In the genomic region with DNA sequence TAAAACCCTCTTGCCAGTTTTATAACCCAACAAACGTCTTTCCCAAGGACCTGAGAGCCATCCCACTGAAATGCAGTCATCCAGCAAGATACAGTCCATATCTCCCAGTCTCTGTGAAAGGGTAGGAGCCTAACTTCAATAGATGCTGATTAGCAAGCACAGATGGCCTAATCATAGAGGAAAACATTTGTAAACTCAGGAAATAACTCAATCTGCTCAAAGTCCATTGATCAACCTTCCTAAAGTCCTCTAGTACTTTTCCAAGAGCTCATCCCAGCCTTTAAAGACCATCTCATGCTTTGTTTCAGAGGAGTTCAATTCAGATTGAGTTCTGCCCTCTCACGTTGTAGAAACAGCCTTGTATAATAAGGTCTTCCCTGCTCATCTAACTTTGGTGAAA, we compare ENCODE assay signal across 29 cellular contexts.
A peak's percentile ranks its signal among the peaks of the same experiment; 100 is the strongest.
DNase-seq lines count a peak whose midpoint lies in the region; ATAC-seq, FAIRE-seq and TF ChIP-seq lines count a peak whose summit lies in the region.
"Had no signal": no experiment of that assay in that cellular context is flagged by ENCODE, and none has a peak within 500 bp of the region (broad histone marks: within the 10 kb centered on the region; RNA-seq: fewer than 3 reads in every experiment).

No MANE protein-coding gene starts in this region.

- no peak overlapping the region for H3K4me3 ChIP-seq in GM23338
- H3K4me3 ChIP-seq in H1 (ENCODE audit: extremely low read depth in 1 of 4, insufficient read depth in 2 of 4, low read depth in 3 of 4, low read length in 4 of 4) = no peak overlapping the region
- H3K4me3 ChIP-seq in mesendoderm (ENCODE audit: low read length) = no peak overlapping the region
- H3K4me3 ChIP-seq in HAP-1 = no peak overlapping the region
- H3K4me3 ChIP-seq: BLaER1, GM12878 had no signal

- FAIRE-seq in H1 (lab: Jason Lieb, UNC) = peak; percentile 24
- FAIRE-seq: A204.1, GM12878, GM12892, GM18507, GM19239 had no signal

- no peaks in the 10 kb centered on the region for H3K9me3 Mint-ChIP-seq in GM23338

- H3K9ac ChIP-seq in H1 (replicated peaks in 1 of 4; ENCODE audit: extremely low read depth in 1 of 4, low read depth in 3 of 4, low read length in 3 of 4) = no peak overlapping the region
- no peak overlapping the region for H3K9ac ChIP-seq in mesendoderm (ENCODE audit: low read length)
- H3K9ac ChIP-seq: BLaER1 had no signal

- no peaks in the 10 kb centered on the region for H3F3A ChIP-seq in GM23338 (replicated peaks; ENCODE audit: low read depth)

- no peak overlapping the region for H3K14ac ChIP-seq in H1 (ENCODE audit: insufficient read length)

- peaks cover 3% of the 10 kb centered on the region; the same call in 1 of the 2 replicates for H3K4me1 ChIP-seq in GM23338 (ENCODE audit: insufficient read depth)
- H3K4me1 ChIP-seq in H1 (replicated peaks in 1 of 4; ENCODE audit: control insufficient read depth in 3 of 4, insufficient read depth in 4 of 4, low read length in 3 of 4) = no peaks in the 10 kb centered on the region; a peak in 1 of 7 replicates
- no peaks in the 10 kb centered on the region for H3K4me1 ChIP-seq in mesendoderm (ENCODE audit: control insufficient read depth, low read depth, low read length)
- no peaks in the 10 kb centered on the region for H3K4me1 ChIP-seq in HAP-1
- H3K4me1 ChIP-seq: BE2C, BLaER1 had no signal

- H3K79me2 ChIP-seq in GM23338 (replicated peaks; ENCODE audit: insufficient read depth) = no peaks in the 10 kb centered on the region
- H3K79me2 ChIP-seq in H1 (ENCODE audit: control insufficient read depth in 1 of 2, insufficient read depth in 2 of 2, low read length in 2 of 2) = no peaks in the 10 kb centered on the region
- no peaks in the 10 kb centered on the region for H3K79me2 ChIP-seq in mesendoderm (ENCODE audit: control insufficient read depth, insufficient read depth, low read length)

- H3K27me3 ChIP-seq in GM23338 (ENCODE audit: insufficient read depth) (no peaks in the 10 kb centered on the region), H1 (replicated peaks in 1 of 4; ENCODE audit: control insufficient read depth in 3 of 4, extremely low read depth in 1 of 4, insufficient read depth in 3 of 4, low read length in 3 of 4) (no peaks in the 10 kb centered on the region), mesendoderm (ENCODE audit: insufficient read depth, low read length, poor library complexity) (no peaks in the 10 kb centered on the region), HAP-1 (ENCODE audit: low read depth) (no peaks in the 10 kb centered on the region)
- H3K27me3 ChIP-seq: BE2C, BLaER1 had no signal

- no peak overlapping the region for H3K27ac Mint-ChIP-seq in GM23338
- H3K27ac Mint-ChIP-seq: CD14-positive monocyte; CD4-positive, alpha-beta memory T cell; CD4-positive, CD25-positive, alpha-beta regulatory T cell; CD8-positive, alpha-beta memory T cell had no signal

- no peaks in the 10 kb centered on the region for H4K20me1 ChIP-seq in GM23338 (replicated peaks; ENCODE audit: insufficient read depth)
- no peaks in the 10 kb centered on the region for H4K20me1 ChIP-seq in H1 (replicated peaks in 1 of 2; ENCODE audit: control insufficient read depth in 1 of 2, insufficient read depth in 2 of 2, low read length in 2 of 2)
- H4K20me1 ChIP-seq: BLaER1 had no signal

- H3K36me3 ChIP-seq in GM23338 (ENCODE audit: insufficient read depth) (no peaks in the 10 kb centered on the region), H1 (ENCODE audit: control insufficient read depth in 2 of 4, insufficient read depth in 4 of 4, low read length in 3 of 4) (no peaks in the 10 kb centered on the region), mesendoderm (ENCODE audit: control insufficient read depth, insufficient read depth, low read length) (no peaks in the 10 kb centered on the region), HAP-1 (replicated peaks) (no peaks in the 10 kb centered on the region)
- H3K36me3 ChIP-seq: BE2C, BLaER1 had no signal

- H3K23me2 ChIP-seq in H1 (ENCODE audit: low read depth, low read length) = no peaks in the 10 kb centered on the region

- no peak overlapping the region for H2BK12ac ChIP-seq in H1 (ENCODE audit: low read depth, low read length)

- H3K4me3 Mint-ChIP-seq in GM23338 = no peak overlapping the region
- H3K4me3 Mint-ChIP-seq: CD14-positive monocyte; CD4-positive, alpha-beta memory T cell; CD4-positive, CD25-positive, alpha-beta regulatory T cell; CD8-positive, alpha-beta memory T cell had no signal

- DNase-seq in GM23338 (ENCODE audit: low spot score) = no peak
- no peak for DNase-seq in H1 (ENCODE audit: low read depth in 1 of 2, low spot score in 2 of 2)
- no peak for DNase-seq in left lobe of liver (ENCODE audit: low spot score)
- DNase-seq in mesendoderm = peak; percentile 8
- no peak for DNase-seq in germinal center (ENCODE audit: low spot score)
- DNase-seq in HAP-1 (ENCODE audit: low spot score in 2 of 2) = no peak
- DNase-seq: 8988T; ACHN; BE2C; C1 segment of cervical spinal cord; CD4-positive, alpha-beta memory T cell; CD4-positive, CD25-positive, alpha-beta regulatory T cell; CD8-positive, alpha-beta memory T cell; COR-L47; DMS 273 treated with DMSO at 0.1 percent for 48 hours; DMS153; DMS53; DMS79; DND-41; EL; GDM1 had no signal

- WGBS in H1 (ENCODE audit: extremely low coverage in 1 of 2, insufficient coverage in 1 of 2, insufficient read length in 1 of 2, insufficient replicate concordance in 2 of 2, low coverage in 1 of 2, low lambda C conversion rate in 2 of 2, missing lambda C conversion rate in 1 of 2), 2 experiments = 89% methylated on average over 2 of the region's 2 CpGs; no CpG with 5 or more reads in 1 of the 2 experiments
- WGBS in mesendoderm (ENCODE audit: extremely low coverage, insufficient coverage, low lambda C conversion rate) = no CpG with 5 or more reads among the region's 2 CpGs

- H3K18ac ChIP-seq in H1 (ENCODE audit: extremely low read depth, low read length) (no peak overlapping the region), mesendoderm (ENCODE audit: low read length) (no peak overlapping the region)

- H3K4me1 Mint-ChIP-seq in GM23338 = peaks cover 3% of the 10 kb centered on the region; the same call in 2 of the 3 replicates
- H3K4me1 Mint-ChIP-seq: CD14-positive monocyte; CD4-positive, alpha-beta memory T cell; CD4-positive, CD25-positive, alpha-beta regulatory T cell; CD8-positive, alpha-beta memory T cell had no signal

- H3K4ac ChIP-seq in H1 (replicated peaks; ENCODE audit: insufficient read length, low read depth, low read length) (no peak overlapping the region), mesendoderm (ENCODE audit: low read depth, low read length) (no peak overlapping the region)

- no peak overlapping the region for H2BK20ac ChIP-seq in H1 (ENCODE audit: low read length)

- peaks cover 4% of the 10 kb centered on the region for H3K27me3 Mint-ChIP-seq in GM23338 (ENCODE audit: insufficient read depth, low read depth, poor library complexity)
- H3K27me3 Mint-ChIP-seq: CD4-positive, alpha-beta memory T cell; CD4-positive, CD25-positive, alpha-beta regulatory T cell; CD8-positive, alpha-beta memory T cell had no signal

- peak overlapping the region; percentile 77; the same call in 1 of the 2 replicates for H2AFZ ChIP-seq in GM23338
- H2AFZ ChIP-seq in H1 (ENCODE audit: low read length) = no peak overlapping the region

- H4K8ac ChIP-seq in H1 (ENCODE audit: extremely low read depth, insufficient read depth, low read length) = no peak overlapping the region
- H4K8ac ChIP-seq in mesendoderm (ENCODE audit: low read depth, low read length) = no peak overlapping the region

- H2AK5ac ChIP-seq in H1 (ENCODE audit: low read depth, low read length) (no peak overlapping the region), mesendoderm (ENCODE audit: low read length) (no peak overlapping the region)

- H3K56ac ChIP-seq in H1 (replicated peaks; ENCODE audit: insufficient read length, low read depth, low read length) = no peak overlapping the region
- H3K56ac ChIP-seq in mesendoderm (ENCODE audit: low read length) = no peak overlapping the region

- H4K91ac ChIP-seq in H1 (replicated peaks; ENCODE audit: insufficient read length, low read length) = no peak overlapping the region

- TF ChIP-seq CTCF in GM23338 (conservative IDR thresholded peaks at IDR 0.05; ENCODE audit: low read depth in 2 of 2) (no peak), H1 (IDR thresholded peaks at IDR 0.05; ENCODE audit: control extremely low read depth in 1 of 3, insufficient read depth in 1 of 3, low read depth in 1 of 3, low read length in 3 of 3) (no peak)

- no peak for TF ChIP-seq RAD21 in H1 (IDR thresholded peaks at IDR 0.05 in 1 of 2, conservative IDR thresholded peaks at IDR 0.05 in 1 of 2; ENCODE audit: low read depth in 2 of 2, low read length in 2 of 2)

- H3K9me3 ChIP-seq in H1 (ENCODE audit: insufficient read depth in 2 of 2, low read depth in 1 of 2, low read length in 1 of 2) = no peaks in the 10 kb centered on the region
- no peaks in the 10 kb centered on the region; the same call in 1 of the 2 replicates for H3K9me3 ChIP-seq in HAP-1
- H3K9me3 ChIP-seq: BE2C, BLaER1 had no signal

- H3K23ac ChIP-seq in H1 (ENCODE audit: insufficient read length) = no peak overlapping the region
- no peak overlapping the region for H3K23ac ChIP-seq in mesendoderm (ENCODE audit: low read length)

- TF ChIP-seq POLR2A in H1 (IDR thresholded peaks at IDR 0.05; ENCODE audit: control extremely low read depth in 1 of 2, low read depth in 2 of 2, low read length in 2 of 2) = no peak

- H3K4me2 ChIP-seq in GM23338 (no peak overlapping the region), H1 (ENCODE audit: insufficient read depth in 1 of 2, low read depth in 2 of 2, low read length in 2 of 2) (no peak overlapping the region), mesendoderm (ENCODE audit: low read length) (no peak overlapping the region)
- H3K4me2 ChIP-seq: BLaER1 had no signal

- no peak for TF ChIP-seq EP300 in H1 (IDR thresholded peaks at IDR 0.05; ENCODE audit: borderline replicate concordance in 1 of 2, low read depth in 2 of 2, low read length in 2 of 2)

- H3K27ac ChIP-seq in GM23338 (ENCODE audit: low read depth) = no peak overlapping the region
- H3K27ac ChIP-seq in H1 (ENCODE audit: low read depth, low read length) = no peak overlapping the region
- H3K27ac ChIP-seq in mesendoderm (ENCODE audit: low read depth, low read length) = no peak overlapping the region
- H3K27ac ChIP-seq: BLaER1 had no signal

- no peaks in the 10 kb centered on the region for H3K9me2 ChIP-seq in GM23338 (ENCODE audit: insufficient read depth)

- H2BK15ac ChIP-seq in H1 (ENCODE audit: low read length) (no peak overlapping the region), mesendoderm (replicated peaks; ENCODE audit: low read depth) (no peak overlapping the region)

- ATAC-seq in GM23338 = no peak
- peak; percentile 74 for ATAC-seq in left lobe of liver
- no peak for ATAC-seq in GM21528 (IDR thresholded peaks at IDR 0.05; ENCODE audit: low FRiP score, unreplicated experiment)
- ATAC-seq: GM12878 had no signal

- H2BK120ac ChIP-seq in H1 (replicated peaks; ENCODE audit: low read depth, low read length) = no peak overlapping the region
- H2BK120ac ChIP-seq in mesendoderm (ENCODE audit: low read depth, low read length) = no peak overlapping the region

- in situ Hi-C loops in HAP-1 (cut with MboI; ENCODE audit: low sequenced_read_pairs) = no loop called here

- POLR2A ChIA-PET in H1 (lab: Charles Lee; ENCODE audit: partially characterized antibody) = no interaction called here

- CTCF ChIA-PET in H1 (lab: Charles Lee; ENCODE audit: partially characterized antibody) = no interaction called here

- H3K36me3 Mint-ChIP-seq in GM23338 (ENCODE audit: low read depth) = peaks cover 8% of the 10 kb centered on the region; the same call in 2 of the 3 replicates
- H3K36me3 Mint-ChIP-seq: CD14-positive monocyte; CD4-positive, alpha-beta memory T cell; CD4-positive, CD25-positive, alpha-beta regulatory T cell; CD8-positive, alpha-beta memory T cell had no signal

- H4K5ac ChIP-seq in H1 (ENCODE audit: insufficient read length, low read depth, low read length) = no peak overlapping the region
- H4K5ac ChIP-seq in mesendoderm (ENCODE audit: low read length) = no peak overlapping the region

- no peak overlapping the region for H2BK5ac ChIP-seq in H1 (ENCODE audit: low read depth, low read length)
- no peak overlapping the region for H2BK5ac ChIP-seq in mesendoderm (ENCODE audit: low read length)

- H3K79me1 ChIP-seq in H1 (ENCODE audit: low read depth, low read length) (no peaks in the 10 kb centered on the region), mesendoderm (ENCODE audit: low read length) (no peaks in the 10 kb centered on the region)
